9 cellular contexts compared by ENCODE assay signal in the genomic region with DNA sequence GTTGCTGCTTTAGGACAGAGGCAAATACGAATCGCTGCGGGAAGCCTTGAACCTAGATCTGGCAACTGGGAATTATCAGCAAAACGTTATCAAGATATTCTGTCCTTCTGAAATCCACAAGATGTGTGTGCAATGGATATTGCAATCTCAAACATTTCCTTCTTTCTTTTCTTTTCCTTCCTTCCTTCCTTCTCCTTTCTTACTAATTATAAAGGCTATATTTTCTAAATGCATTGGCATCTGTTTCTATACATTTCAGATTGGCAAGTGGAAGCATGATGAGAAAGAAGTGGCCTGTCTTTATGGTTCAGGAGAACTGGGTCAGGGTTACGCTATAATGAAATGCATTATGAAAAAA. TPM values are rescaled to one million over a fixed set of nuclear protein-coding genes. Genes with fewer than 3 reads are reported as not detected.
DNase-seq lines count a peak whose midpoint lies in the region; ATAC-seq and TF ChIP-seq lines count a peak whose summit lies in the region.
"Had no signal": no experiment of that assay in that cellular context is flagged by ENCODE, and none has a peak within 500 bp of the region (broad histone marks: within the 10 kb centered on the region; RNA-seq: fewer than 3 reads in every experiment).

No MANE protein-coding gene starts in this region.

- peak overlapping the region; percentile 99 to 100 (median 100) for H3K4me3 Mint-ChIP-seq in CD4-positive, alpha-beta memory T cell
- H3K4me3 Mint-ChIP-seq in natural killer cell = peak overlapping the region; percentile 98

- peak overlapping the region; percentile 82 for H3K27ac ChIP-seq in CD4-positive, alpha-beta memory T cell (ENCODE audit: low read depth, low read length)
- peak overlapping the region; percentile 53; the same call in 1 of the 2 replicates for H3K27ac ChIP-seq in KMS-11
- H3K27ac ChIP-seq in mammary epithelial cell (ENCODE audit: insufficient read depth, low read depth, low read length) = no peak overlapping the region

- in situ Hi-C loops in mammary epithelial cell (cut with MboI; ENCODE audit: low sequenced_read_pairs in 2 of 2) = loop anchor here (5.0 kb wide), 1 partner anchor 64 kb away; no protein-coding TSS in a partner anchor

- peaks cover 50% of the 10 kb centered on the region for H3K36me3 ChIP-seq in CD4-positive, alpha-beta memory T cell (ENCODE audit: insufficient read depth, low read length)
- H3K36me3 ChIP-seq in KMS-11 (ENCODE audit: insufficient read depth) (no peaks in the 10 kb centered on the region), mammary epithelial cell (ENCODE audit: insufficient read depth, low read length) (no peaks in the 10 kb centered on the region)

- no peaks in the 10 kb centered on the region for H3K9me3 ChIP-seq in CD4-positive, alpha-beta memory T cell (ENCODE audit: control insufficient read depth in 1 of 2, low read length in 2 of 2)
- no peaks in the 10 kb centered on the region for H3K9me3 ChIP-seq in mammary epithelial cell (replicated peaks; ENCODE audit: insufficient read depth, low read length)

- peaks cover 0 to 3% (median 0%) of the 10 kb centered on the region in 8 donors for H3K9me3 Mint-ChIP-seq in CD4-positive, alpha-beta memory T cell
- no peaks in the 10 kb centered on the region for H3K9me3 Mint-ChIP-seq in natural killer cell

- H3K27me3 Mint-ChIP-seq in CD4-positive, alpha-beta memory T cell = peaks cover 0 to 2% of the 10 kb centered on the region in 2 donors
- no peaks in the 10 kb centered on the region for H3K27me3 Mint-ChIP-seq in natural killer cell (ENCODE audit: low read depth in 2 of 2)

- peaks cover 66% of the 10 kb centered on the region for H3K4me1 ChIP-seq in CD4-positive, alpha-beta memory T cell (ENCODE audit: insufficient read depth, low read length)
- peaks cover 40% of the 10 kb centered on the region for H3K4me1 ChIP-seq in KMS-11 (ENCODE audit: low read depth, poor library complexity, severe bottlenecking)
- peaks cover 25% of the 10 kb centered on the region for H3K4me1 ChIP-seq in mammary epithelial cell (ENCODE audit: insufficient read depth, low read length)

- BruUV-seq in mammary epithelial cell (replicated peaks; lab: Mats Ljungman, UMichigan) = no TSS peak

- peaks cover 68 to 69% of the 10 kb centered on the region in 2 donors for H3K36me3 Mint-ChIP-seq in CD4-positive, alpha-beta memory T cell
- peaks cover 37% of the 10 kb centered on the region for H3K36me3 Mint-ChIP-seq in natural killer cell

- H3K4me2 ChIP-seq in KMS-11 (peak overlapping the region; percentile 47; the same call in 1 of the 2 replicates), mammary epithelial cell (ENCODE audit: insufficient read depth, low read depth, low read length) (peak overlapping the region; percentile 64)

- H3K4me3 ChIP-seq in CD4-positive, alpha-beta memory T cell (ENCODE audit: low read length in 2 of 2) = peak overlapping the region; percentile 77 to 79
- no peak overlapping the region for H3K4me3 ChIP-seq in KMS-11 (IDR thresholded peaks at IDR 0.05; ENCODE audit: insufficient read depth, low read depth, low read length)
- no peak overlapping the region for H3K4me3 ChIP-seq in mammary epithelial cell (replicated peaks in 1 of 3; ENCODE audit: insufficient read depth in 1 of 3, low read depth in 2 of 3, low read length in 3 of 3)

- no peak overlapping the region for H3K9ac ChIP-seq in KMS-11
- no peak overlapping the region for H3K9ac ChIP-seq in mammary epithelial cell (ENCODE audit: insufficient read depth, low read length)

- H4K20me1 ChIP-seq in KMS-11 (ENCODE audit: insufficient read depth) = no peaks in the 10 kb centered on the region
- H4K20me1 ChIP-seq in mammary epithelial cell (ENCODE audit: insufficient read depth, low read length) = no peaks in the 10 kb centered on the region

- peaks cover 46 to 88% (median 58%) of the 10 kb centered on the region in 4 donors for H3K4me1 Mint-ChIP-seq in CD4-positive, alpha-beta memory T cell
- peaks cover 68 to 69% of the 10 kb centered on the region in 2 donors for H3K4me1 Mint-ChIP-seq in natural killer cell

- TF ChIP-seq CTCF in KMS-11 (conservative IDR thresholded peaks at IDR 0.05; ENCODE audit: low read depth, low read length) (peak; percentile 64), mammary epithelial cell (conservative IDR thresholded peaks at IDR 0.05 in 1 of 2, IDR thresholded peaks at IDR 0.05 in 1 of 2; ENCODE audit: extremely low read depth in 1 of 2, insufficient read depth in 1 of 2, low read depth in 1 of 2, low read length in 2 of 2) (no peak), natural killer cell (IDR thresholded peaks at IDR 0.05) (peak; percentile 68)

- no peak for ATAC-seq in natural killer cell
- no peak for ATAC-seq in HG02610 (IDR thresholded peaks at IDR 0.05; ENCODE audit: unreplicated experiment)
- no peak for ATAC-seq in GM19397 (IDR thresholded peaks at IDR 0.05; ENCODE audit: unreplicated experiment)
- no peak for ATAC-seq in GM21825 (IDR thresholded peaks at IDR 0.05; ENCODE audit: unreplicated experiment)

- POLR2A ChIA-PET in CD4-positive, alpha-beta memory T cell (lab: Charles Lee; ENCODE audit: partially characterized antibody) = interaction anchor here (0.9 to 17.5 kb wide), 12 partner anchors 17 to 398 kb away, joined by 3 to 651 read pairs (median 12); a partner anchor contains a TSS

- H3K79me2 ChIP-seq in KMS-11 (ENCODE audit: insufficient read depth, low read depth) = no peaks in the 10 kb centered on the region
- no peaks in the 10 kb centered on the region for H3K79me2 ChIP-seq in mammary epithelial cell (ENCODE audit: insufficient read depth, low read length)

- intact Hi-C loops in CD4-positive, alpha-beta memory T cell (cut with micrococcal nuclease) = loop anchor here (1.0 to 5.0 kb wide), 9 partner anchors 19 to 390 kb away; no protein-coding TSS in a partner anchor
- intact Hi-C loops in mammary epithelial cell (cut with micrococcal nuclease) (loop anchor here (1.0 kb wide), 4 partner anchors 35 to 339 kb away; no protein-coding TSS in a partner anchor), natural killer cell (cut with micrococcal nuclease) (loop anchor here (1.0 to 10.0 kb wide), 4 partner anchors 19 to 1898 kb away; no protein-coding TSS in a partner anchor)

- 20% methylated on average over 5 of the region's 5 CpGs for WGBS in mammary epithelial cell (ENCODE audit: low coverage, missing lambda C conversion rate)

- peak overlapping the region; percentile 59 for H2AFZ ChIP-seq in KMS-11 (ENCODE audit: low read depth)
- H2AFZ ChIP-seq in mammary epithelial cell (ENCODE audit: low read depth, low read length) = peak overlapping the region; percentile 62

- H3K27me3 ChIP-seq in CD4-positive, alpha-beta memory T cell (ENCODE audit: insufficient read depth, low read length) = no peaks in the 10 kb centered on the region
- H3K27me3 ChIP-seq in KMS-11 (ENCODE audit: insufficient read depth, low read depth) (no peaks in the 10 kb centered on the region), mammary epithelial cell (ENCODE audit: insufficient read depth, low read length) (no peaks in the 10 kb centered on the region)

- no peak for DNase-seq in CD4-positive, alpha-beta memory T cell
- DNase-seq in mammary epithelial cell = no peak
- no peak for DNase-seq in natural killer cell
- DNase-seq in D341Med (ENCODE audit: low spot score) = no peak
- DNase-seq: NCI-H2081 treated with DMSO at 0.1 percent for 48 hours had no signal

- peak overlapping the region; percentile 98 to 100 (median 99) for H3K27ac Mint-ChIP-seq in CD4-positive, alpha-beta memory T cell
- peak overlapping the region; percentile 97 for H3K27ac Mint-ChIP-seq in natural killer cell

- CTCF ChIA-PET in CD4-positive, alpha-beta memory T cell (lab: Charles Lee; ENCODE audit: partially characterized antibody) = interaction anchor here (0.9 to 14.2 kb wide), 10 partner anchors 21 to 92 kb away, joined by 4 to 333 read pairs (median 15); no protein-coding TSS in a partner anchor
- CTCF ChIA-PET in mammary epithelial cell (lab: Charles Lee; ENCODE audit: low non-redundant PET) = interaction anchor here (0.5 to 1.3 kb wide), 5 partner anchors 43 to 958 kb away, joined by 3 to 10 read pairs (median 5); a partner anchor contains a TSS

- dilution Hi-C loops in mammary epithelial cell (cut with HindIII; ENCODE audit: low sequenced_read_pairs) = loop anchor here (5.0 kb wide), 1 partner anchor 36 kb away; no protein-coding TSS in a partner anchor

RNA-seq across cellular contexts. Expression of a gene that starts 2.0 kb away (rescaled TPM):
- total RNA-seq in CD4-positive, alpha-beta memory T cell = 100 to 1,000 TPM; 160 to 161 TPM
- polyA plus RNA-seq in CD4-positive, alpha-beta memory T cell = 100 to 1,000 TPM; 215 to 276 TPM
- total RNA-seq in mammary epithelial cell (under 1 TPM in 1 of 2 donors, not detected in 1; 0.33 TPM), natural killer cell (100 to 1,000 TPM; 139 to 291 (median 178) TPM)
- 0.11 TPM for polyA plus RNA-seq in mammary epithelial cell
- 1.6 TPM for polyA minus RNA-seq in mammary epithelial cell

RNA-seq across cellular contexts. Expression of a gene that starts 42.8 kb away (rescaled TPM):
- 1 to 10 TPM; 3.4 to 3.5 TPM for total RNA-seq in CD4-positive, alpha-beta memory T cell
- polyA plus RNA-seq in CD4-positive, alpha-beta memory T cell = 1 to 10 TPM in 1 of 2 donors, under 1 TPM in 1; 0.66 to 3.7 TPM
- total RNA-seq in mammary epithelial cell (10 to 100 TPM; 12.2 to 15.6 TPM), natural killer cell (1 to 10 TPM; 1.5 to 2.9 (median 2.4) TPM)
- polyA plus RNA-seq in mammary epithelial cell = 2.8 TPM
- 5.1 TPM for polyA minus RNA-seq in mammary epithelial cell

Comparison
In these comparisons a context has a peak if more than half of its experiments do, and no peak if none do; other contexts are left out.
1. H3K4me3 ChIP-seq: peak in CD4-positive, alpha-beta memory T cell (2 of 2); none in KMS-11 (single experiment) and mammary epithelial cell (0 of 3).
2. CTCF ChIP-seq: peak in KMS-11 (single experiment) and natural killer cell (single experiment); none in mammary epithelial cell (0 of 2).
3. RNA of a gene that starts 2.0 kb away (total RNA-seq): 139 to 291 TPM in natural killer cell and 160 to 161 TPM in CD4-positive, alpha-beta memory T cell; 0.33 TPM in mammary epithelial cell; every median in the first group is over 100 times any median in the second.